21 cellular contexts compared by ENCODE assay signal in the genomic region with DNA sequence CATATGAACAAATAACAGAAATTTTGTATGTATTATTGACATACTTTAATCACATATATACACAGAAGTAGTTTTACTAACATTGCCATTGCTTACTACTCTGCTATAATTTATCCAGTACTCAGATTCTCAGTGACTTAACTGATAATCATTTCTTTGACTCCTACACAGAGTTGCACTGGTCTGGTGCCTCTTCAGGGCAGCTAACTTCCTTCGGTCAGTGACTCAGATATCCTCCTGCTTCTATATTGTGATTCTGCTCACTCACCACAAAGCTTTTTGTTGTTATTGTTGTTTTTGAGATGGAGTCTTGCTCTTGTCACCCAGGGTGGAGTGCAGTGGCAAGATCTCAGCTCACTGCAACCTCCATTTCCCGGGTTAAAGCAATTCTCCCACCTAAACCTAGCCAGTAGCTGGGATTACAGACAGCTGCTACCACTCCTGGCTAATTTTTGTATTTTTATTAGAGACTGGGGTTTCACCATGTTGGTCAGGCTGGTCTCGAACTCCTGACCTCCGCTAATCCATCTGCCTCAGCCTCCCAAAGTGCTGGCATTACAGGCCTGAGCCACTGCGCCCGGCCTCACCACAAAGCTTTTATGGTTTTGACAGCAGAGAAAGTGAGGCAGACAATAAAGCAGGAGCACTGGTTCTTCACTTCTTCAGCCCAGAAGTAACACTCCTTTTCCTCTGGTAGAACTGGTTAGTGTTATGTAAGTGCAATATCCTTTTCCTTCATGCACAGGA.
"Had no signal": no experiment of that assay in that cellular context is flagged by ENCODE, and none has a peak within 500 bp of the region (broad histone marks: within the 10 kb centered on the region; RNA-seq: fewer than 3 reads in every experiment).

No MANE protein-coding gene starts in this region.

- H3K27ac Mint-ChIP-seq: activated CD4-positive, alpha-beta memory T cell treated with anti-CD3 and anti-CD28 coated beads for 36 hours; activated naive CD8-positive, alpha-beta T cell; activated T-helper 1 cell treated with anti-CD3 and anti-CD28 coated beads, Interleukin-12 subunit alpha, Interleukin-12 subunit beta, Interleukin-2, Interleukin-4 antibody, amounts not matched to agents 30 ng/mL and 10 ng/mL and 1 ng/mL, durations not matched to agents 14 hours and 24 hours and 36 hours; natural killer cell; stimulated activated effector memory CD8-positive, alpha-beta T cell treated with anti-CD3 and anti-CD28 coated beads, Interleukin-12 subunit alpha, Interleukin-12 subunit beta, amount 100 ng/mL, for 72 hours; T-helper 1 cell treated with Interleukin-12 subunit alpha and Interleukin-12 subunit beta and Interleukin-4 antibody, amounts not matched to agents 30 μg/mL and 1 μg/mL, for 36 hours; type B pancreatic cell; WTC11 had no signal

- H3K4me3 ChIP-seq: colonic mucosa, sigmoid colon, stomach had no signal

- H3K27me3 Mint-ChIP-seq: activated CD4-positive, alpha-beta memory T cell treated with anti-CD3 and anti-CD28 coated beads for 36 hours; activated naive CD8-positive, alpha-beta T cell; central memory CD8-positive, alpha-beta T cell; type B pancreatic cell had no signal

- H3K36me3 ChIP-seq: brain microvascular endothelial cell, colonic mucosa, sigmoid colon, stomach had no signal

- H3K27ac ChIP-seq: brain microvascular endothelial cell, colonic mucosa, sigmoid colon, stomach had no signal

- H3K9me3 Mint-ChIP-seq: type B pancreatic cell, WTC11 had no signal

- H3K4me1 Mint-ChIP-seq: central memory CD8-positive, alpha-beta T cell; natural killer cell; stimulated activated effector memory CD8-positive, alpha-beta T cell treated with anti-CD3 and anti-CD28 coated beads, Interleukin-12 subunit alpha, Interleukin-12 subunit beta, amount 100 ng/mL, for 72 hours had no signal

- H3K4me1 ChIP-seq: colonic mucosa, sigmoid colon, stomach had no signal

- DNase-seq: activated CD4-positive, alpha-beta memory T cell treated with anti-CD3 and anti-CD28 coated beads for 36 hours; activated CD4-positive, alpha-beta T cell treated with anti-CD3 and anti-CD28 coated beads for 4 hours; activated T-cell treated with anti-CD3 and anti-CD28 coated beads for 4 hours; amygdala; brain microvascular endothelial cell; colonic mucosa; erythroblast; kidney; mesendoderm; natural killer cell; nucleus accumbens; sigmoid colon; stimulated activated CD4-positive, alpha-beta T cell treated with anti-CD3 and anti-CD28 coated beads, Interleukin-4, amount 100 ng/mL, for 24 hours; stomach had no signal

- H3K27me3 ChIP-seq: brain microvascular endothelial cell, colonic mucosa, sigmoid colon, stomach had no signal

- H3K36me3 Mint-ChIP-seq: activated CD4-positive, alpha-beta memory T cell treated with anti-CD3 and anti-CD28 coated beads for 36 hours; activated naive CD8-positive, alpha-beta T cell; stimulated activated effector memory CD8-positive, alpha-beta T cell treated with anti-CD3 and anti-CD28 coated beads, Interleukin-12 subunit alpha, Interleukin-12 subunit beta, amount 100 ng/mL, for 72 hours; type B pancreatic cell; WTC11 had no signal

- H3K4me3 Mint-ChIP-seq: activated CD4-positive, alpha-beta memory T cell treated with anti-CD3 and anti-CD28 coated beads for 36 hours; activated naive CD8-positive, alpha-beta T cell; activated T-helper 1 cell treated with anti-CD3 and anti-CD28 coated beads, Interleukin-12 subunit alpha, Interleukin-12 subunit beta, Interleukin-2, Interleukin-4 antibody, amounts not matched to agents 30 ng/mL and 10 ng/mL and 1 ng/mL, durations not matched to agents 14 hours and 24 hours and 36 hours; central memory CD8-positive, alpha-beta T cell; natural killer cell; stimulated activated effector memory CD8-positive, alpha-beta T cell treated with anti-CD3 and anti-CD28 coated beads, Interleukin-12 subunit alpha, Interleukin-12 subunit beta, amount 100 ng/mL, for 72 hours; T-helper 1 cell treated with Interleukin-12 subunit alpha and Interleukin-12 subunit beta and Interleukin-4 antibody, amounts not matched to agents 30 μg/mL and 1 μg/mL, for 36 hours; type B pancreatic cell; WTC11 had no signal

- H3K9me3 ChIP-seq: colonic mucosa, sigmoid colon, stomach had no signal
